In the genomic region with DNA sequence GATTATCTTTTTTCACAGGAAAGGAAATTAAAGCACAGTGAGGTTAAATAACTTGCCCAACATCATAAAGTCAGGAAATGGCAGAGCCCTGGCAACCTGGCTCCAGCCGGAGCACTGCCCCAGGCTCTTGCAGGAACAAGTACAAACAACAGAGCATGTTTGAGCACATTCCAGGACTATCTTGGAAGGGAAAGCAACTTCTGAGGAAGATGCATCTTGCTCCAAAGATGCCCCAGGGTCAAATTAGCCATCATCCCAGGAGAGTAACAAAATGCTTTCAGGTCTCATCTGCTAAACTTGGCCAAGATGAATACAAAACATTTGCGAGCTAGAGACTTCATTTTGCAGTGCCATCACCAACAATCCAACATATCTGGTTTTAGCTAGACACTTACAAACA, we compare ENCODE assay signal across 19 cellular contexts.
"Had no signal": no experiment of that assay in that cellular context is flagged by ENCODE, and none has a peak within 500 bp of the region (broad histone marks: within the 10 kb centered on the region; RNA-seq: fewer than 3 reads in every experiment).

No MANE protein-coding gene starts in this region.

- H3K36me3 Mint-ChIP-seq: naive B cell had no signal

- H3K4me2 ChIP-seq: SK-N-SH had no signal

- DNase-seq: activated CD4-positive, alpha-beta T cell treated with anti-CD3 and anti-CD28 coated beads, Interleukin-2, amount 50 U/mL, for 4 hours; activated gamma-delta T cell treated with Interleukin-2 at 50 U/mL for 16 hours; activated naive CD8-positive, alpha-beta T cell treated with anti-CD3 and anti-CD28 coated beads, Interleukin-2, amount 10 ng/mL, durations not matched to agents 7 days and 5 days; activated T-cell treated with anti-CD3 and anti-CD28 coated beads, Interleukin-2, amount 50 U/mL, for 48 hours; anterior cingulate cortex; effector CD4-positive, alpha-beta T cell; left cardiac atrium; lower lobe of right lung; naive B cell; sigmoid colon; SK-N-SH; stimulated activated CD4-positive, alpha-beta T cell treated with anti-CD3 and anti-CD28 coated beads, Interleukin-12 subunit alpha, Interleukin-12 subunit beta, amount 100 ng/mL, for 4 hours; stimulated activated naive CD4-positive, alpha-beta T cell; substantia nigra; T-helper 1 cell; transverse colon had no signal

- H3K9me3 Mint-ChIP-seq: activated naive CD8-positive, alpha-beta T cell treated with anti-CD3 and anti-CD28 coated beads, Interleukin-2, amount 10 ng/mL, durations not matched to agents 7 days and 5 days had no signal

- H3K27ac Mint-ChIP-seq: activated naive CD8-positive, alpha-beta T cell treated with anti-CD3 and anti-CD28 coated beads, Interleukin-2, amount 10 ng/mL, durations not matched to agents 7 days and 5 days; naive B cell had no signal

- H3K9me3 ChIP-seq: lower lobe of right lung, sigmoid colon, SK-N-SH, transverse colon had no signal

- H3K4me3 Mint-ChIP-seq: activated naive CD8-positive, alpha-beta T cell treated with anti-CD3 and anti-CD28 coated beads, Interleukin-2, amount 10 ng/mL, durations not matched to agents 7 days and 5 days; naive B cell had no signal

- H3K4me1 Mint-ChIP-seq: activated naive CD8-positive, alpha-beta T cell treated with anti-CD3 and anti-CD28 coated beads, Interleukin-2, amount 10 ng/mL, durations not matched to agents 7 days and 5 days; naive B cell had no signal

- H3K4me1 ChIP-seq: lower lobe of right lung, sigmoid colon, transverse colon had no signal

- H3K36me3 ChIP-seq: cardiac muscle cell, lower lobe of right lung, sigmoid colon, transverse colon had no signal

- H3K9ac ChIP-seq: SK-N-SH had no signal

- H3K27me3 Mint-ChIP-seq: activated naive CD8-positive, alpha-beta T cell treated with anti-CD3 and anti-CD28 coated beads, Interleukin-2, amount 10 ng/mL, durations not matched to agents 7 days and 5 days; naive B cell had no signal

- H3K27me3 ChIP-seq: sigmoid colon, transverse colon had no signal

- H3K27ac ChIP-seq: cardiac muscle cell, coronary artery, lower lobe of right lung, sigmoid colon, transverse colon had no signal

- H3K4me3 ChIP-seq: cardiac muscle cell, coronary artery, lower lobe of right lung, sigmoid colon, transverse colon had no signal

- ATAC-seq: activated CD4-positive, CD25-positive, alpha-beta regulatory T cell treated with anti-CD3 and anti-CD28 coated beads, Interleukin-2, amount 50 U/mL, for 24 hours; left cardiac atrium; lower lobe of right lung had no signal
